In genomic region chr6:26576929-26577719, GRCh38 we compare ENCODE assay signal across 8 cellular contexts. TPM values are rescaled to one million over a fixed set of nuclear protein-coding genes. Genes with fewer than 3 reads are reported as not detected.
A peak's percentile ranks its signal among the peaks of the same experiment; 100 is the strongest.
DNase-seq lines count a peak whose midpoint lies in the region; ATAC-seq and TF ChIP-seq lines count a peak whose summit lies in the region.

No MANE protein-coding gene starts in this region.

- H3K9me3 ChIP-seq in HEK293 (ENCODE audit: control insufficient read depth, insufficient read depth, low read depth, low read length), result no peaks in the 10 kb centered on the region
- H3K9me3 ChIP-seq in iPS DF 6.9 (ENCODE audit: control insufficient read depth, insufficient read depth, low read length), result no peaks in the 10 kb centered on the region; the same call in 1 of the 2 replicates

- no peaks in the 10 kb centered on the region for H3K27me3 ChIP-seq in iPS DF 6.9 (ENCODE audit: control insufficient read depth, insufficient read depth, low read length)

- no peak for ATAC-seq in GM18870 (IDR thresholded peaks at IDR 0.05; ENCODE audit: unreplicated experiment)
- ATAC-seq in GM21717 (IDR thresholded peaks at IDR 0.05; ENCODE audit: unreplicated experiment), result no peak

- TF ChIP-seq CTCF in HEK293 (tag by site-specific recombination; IDR thresholded peaks at IDR 0.05), result no peak

- no CpG with 5 or more reads among the region's 31 CpGs for WGBS in iPS DF 6.9 (ENCODE audit: insufficient coverage, insufficient read length)

- H3K4me3 ChIP-seq in HEK293 (ENCODE audit: low read depth, low read length) (peak overlapping the region; percentile 34), iPS DF 6.9 (ENCODE audit: low read length) (peak overlapping the region; percentile 64)

- H3K36me3 ChIP-seq in HEK293 (ENCODE audit: control insufficient read depth in 2 of 2, insufficient read depth in 1 of 2, low read length in 2 of 2) (no peaks in the 10 kb centered on the region), iPS DF 6.9 (ENCODE audit: control insufficient read depth, insufficient read depth, low read length) (no peaks in the 10 kb centered on the region)

- DNase-seq in SK-MEL-5 (ENCODE audit: low read depth, low spot score) (peak; percentile 92), iPS DF 6.9 (ENCODE audit: low read depth, low spot score) (no peak), ACHN (no peak)
- DNase-seq in activated naive CD8-positive, alpha-beta T cell treated with anti-CD3 and anti-CD28 coated beads, Interleukin-2, amount 50 U/mL, for 16 hours (ENCODE audit: low read depth, low spot score), result peak; percentile 57
- peak; percentile 63 to 84 for DNase-seq in stimulated activated CD4-positive, alpha-beta T cell treated with anti-CD3 and anti-CD28 coated beads, Interleukin-12 subunit alpha, Interleukin-12 subunit beta, amount 100 ng/mL, for 24 hours (ENCODE audit: low read depth in 2 of 2)

- no peaks in the 10 kb centered on the region for H3K4me1 ChIP-seq in HEK293 (ENCODE audit: control insufficient read depth, insufficient read depth, low read length)
- no peaks in the 10 kb centered on the region; the same call in 1 of the 2 replicates for H3K4me1 ChIP-seq in iPS DF 6.9 (ENCODE audit: control insufficient read depth, insufficient read depth, low read length)

- in situ Hi-C loops in SK-MEL-5 (cut with HindIII; ENCODE audit: low pct_unique_long_range_greater_than_20kb, low sequenced_read_pairs) (no loop called here), ACHN (cut with HindIII; ENCODE audit: low pct_ligation_motif_present, low pct_unique_long_range_greater_than_20kb, low sequenced_read_pairs) (no loop called here)

- CTCF ChIA-PET in HEK293 (lab: Yijun Ruan, JAX), result interaction anchor here (0.6 to 9.0 kb wide), 3 partner anchors 12 to 241 kb away, joined by 3 to 152 read pairs (median 4); partner anchors contain the start of gene ABT1

- POLR2A ChIA-PET in HEK293 (lab: Yijun Ruan, JAX), result interaction anchor here (0.5 to 2.1 kb wide), 7 partner anchors 18 to 453 kb away, joined by 3 to 21 read pairs (median 4); a partner anchor contains a TSS

- peak overlapping the region; percentile 11; the same call in 1 of the 2 replicates for H3K27ac ChIP-seq in HEK293 (ENCODE audit: extremely low read depth, low read depth, low read length)
- H3K27ac ChIP-seq in iPS DF 6.9 (ENCODE audit: low read length), result no peak overlapping the region

TF ChIP-seq in HEK293, 187 proteins besides CTCF, POLR2A, EP300 and RAD21 (continues in another document):
- peak; percentile 38; the same call in 1 of the 2 replicates for TF ChIP-seq KLF17 (tag by site-specific recombination; IDR thresholded peaks at IDR 0.05)
- TF ChIP-seq ZNF114 (tag by site-specific recombination; IDR thresholded peaks at IDR 0.05), result no peak
- TF ChIP-seq ZBTB6 (tag by site-specific recombination; IDR thresholded peaks at IDR 0.05), result peak; percentile 67; the same call in 1 of the 2 replicates
- TF ChIP-seq ZNF335 (tag by site-specific recombination; conservative IDR thresholded peaks at IDR 0.05), result peak; percentile 48; the same call in 1 of the 2 replicates
- TF ChIP-seq EGR2 (tag by site-specific recombination; IDR thresholded peaks at IDR 0.05; ENCODE audit: low read depth), result peak; percentile 44
- peak; percentile 73 for TF ChIP-seq ZNF394 (tag by site-specific recombination; IDR thresholded peaks at IDR 0.05; ENCODE audit: borderline replicate concordance)
- TF ChIP-seq ZNF391 (tag by site-specific recombination; IDR thresholded peaks at IDR 0.05; ENCODE audit: borderline replicate concordance, low read depth), result peak; percentile 66; the same call in 1 of the 2 replicates
- TF ChIP-seq HOXD13 (CRISPR knock-in tag; IDR thresholded peaks at IDR 0.05; ENCODE audit: borderline replicate concordance), result no peak
- TF ChIP-seq ZNF654 (tag by site-specific recombination; IDR thresholded peaks at IDR 0.05; ENCODE audit: low read depth), result peak; percentile 1; the same call in 1 of the 2 replicates
- TF ChIP-seq ZNF48 (tag by site-specific recombination; IDR thresholded peaks at IDR 0.05), result no peak
- peak; percentile 81; the same call in 1 of the 2 replicates for TF ChIP-seq ZNF580 (tag by site-specific recombination; IDR thresholded peaks at IDR 0.05)
- TF ChIP-seq ZNF76 (tag by site-specific recombination; IDR thresholded peaks at IDR 0.05; ENCODE audit: borderline replicate concordance, low read depth), result no peak
- TF ChIP-seq ZNF596 (tag by site-specific recombination; IDR thresholded peaks at IDR 0.05), result no peak
- peak; percentile 83 for TF ChIP-seq PRDM1 (tag by site-specific recombination; IDR thresholded peaks at IDR 0.05)
- no peak for TF ChIP-seq ZBTB49 (tag by site-specific recombination; IDR thresholded peaks at IDR 0.05; ENCODE audit: low read depth)
- no peak for TF ChIP-seq REPIN1 (tag by site-specific recombination; IDR thresholded peaks at IDR 0.05; ENCODE audit: low read depth)
- TF ChIP-seq GLIS1 (tag by site-specific recombination; IDR thresholded peaks at IDR 0.05), result no peak
- no peak for TF ChIP-seq ZNF416 (tag by site-specific recombination; IDR thresholded peaks at IDR 0.05)
- 0 out of 2 replicates have a peak, but pooled peaks have one; percentile 30 for TF ChIP-seq ZBTB8A (tag by site-specific recombination; IDR thresholded peaks at IDR 0.05)
- TF ChIP-seq ZNF184 (tag by site-specific recombination; IDR thresholded peaks at IDR 0.05), result peak; percentile 74; the same call in 1 of the 2 replicates
- 0 out of 2 replicates have a peak, but pooled peaks have one; percentile 5 for TF ChIP-seq ZNF221 (tag by site-specific recombination; IDR thresholded peaks at IDR 0.05; ENCODE audit: borderline replicate concordance)
- no peak for TF ChIP-seq ZNF423 (tag by site-specific recombination; IDR thresholded peaks at IDR 0.05)
- TF ChIP-seq ZSCAN30 (tag by site-specific recombination; IDR thresholded peaks at IDR 0.05), result peak; percentile 75; the same call in 1 of the 2 replicates
- no peak for TF ChIP-seq ZFP69B (tag by site-specific recombination; IDR thresholded peaks at IDR 0.05)
- no peak for TF ChIP-seq ZNF2 (tag by site-specific recombination; IDR thresholded peaks at IDR 0.05)

RNA-seq across cellular contexts. Expression of gene ABT1, which starts 19.6 kb away (rescaled TPM):
- 34.3 and 35.1 TPM in 2 replicates for total RNA-seq in SK-MEL-5 (2014; rRNA removed; shearing (Covaris generic))
- 27.3 and 27.7 TPM in 2 replicates for polyA plus RNA-seq in SK-MEL-5 (2015; cell fraction: cytosol; rRNA removed)
- 18.6 and 20.7 TPM in 2 replicates for polyA plus RNA-seq in SK-MEL-5 (2015; cell fraction: nucleus; rRNA removed)

RNA-seq across cellular contexts. Expression of gene HMGN4, which starts 39.0 kb away (rescaled TPM):
- total RNA-seq in SK-MEL-5 (2014; rRNA removed; shearing (Covaris generic)), result 86.1 and 103 TPM in 2 replicates
- 69.0 and 88.9 TPM in 2 replicates for polyA plus RNA-seq in SK-MEL-5 (2015; cell fraction: cytosol; rRNA removed)
- polyA plus RNA-seq in SK-MEL-5 (2015; cell fraction: nucleus; rRNA removed), result 69.1 and 80.6 TPM in 2 replicates

Comparison
In these comparisons a context has a peak if more than half of its experiments do, and no peak if none do; other contexts are left out.
1. DNase-seq: peak in SK-MEL-5 (single experiment), activated naive CD8-positive, alpha-beta T cell treated with anti-CD3 and anti-CD28 coated beads, Interleukin-2, amount 50 U/mL, for 16 hours (single experiment) and stimulated activated CD4-positive, alpha-beta T cell treated with anti-CD3 and anti-CD28 coated beads, Interleukin-12 subunit alpha, Interleukin-12 subunit beta, amount 100 ng/mL, for 24 hours (2 of 2); none in iPS DF 6.9 (single experiment) and ACHN (single experiment).